In the genomic region with DNA sequence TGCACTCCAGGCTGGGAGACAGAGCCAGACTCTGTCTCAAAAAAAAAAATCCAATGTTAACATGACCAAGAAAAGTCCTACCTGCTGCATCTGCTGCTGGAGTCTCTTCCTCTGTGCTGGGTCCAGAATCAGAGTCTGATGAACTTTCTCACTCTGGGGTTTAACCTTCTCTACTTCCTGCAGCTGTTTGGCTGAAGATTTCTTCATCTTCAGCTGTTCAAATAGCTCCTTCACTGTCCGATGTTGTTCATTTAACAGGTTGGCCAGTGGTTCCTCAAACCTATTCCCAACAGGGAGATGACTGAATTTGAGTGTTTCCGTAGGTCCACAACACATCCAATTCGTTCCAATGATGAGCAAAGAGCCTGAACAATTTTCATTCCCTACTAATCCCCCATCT, we compare ENCODE assay signal across 15 cellular contexts.
"Had no signal": no experiment of that assay in that cellular context is flagged by ENCODE, and none has a peak within 500 bp of the region (broad histone marks: within the 10 kb centered on the region; RNA-seq: fewer than 3 reads in every experiment).

No MANE protein-coding gene starts in this region.

- H3K9me3 Mint-ChIP-seq: activated naive CD8-positive, alpha-beta T cell treated with anti-CD3 and anti-CD28 coated beads for 36 hours; mesothelial cell of epicardium; natural killer cell treated with Interleukin-12 subunit alpha and Interleukin-12 subunit beta and Interleukin-15 and Interleukin-18, amount 100 ng/mL, for 72 hours had no signal

- DNase-seq: activated CD4-positive, alpha-beta T cell treated with anti-CD3 and anti-CD28 coated beads, Interleukin-2, amount 50 U/mL, for 1 hour; activated naive CD8-positive, alpha-beta T cell treated with anti-CD3 and anti-CD28 coated beads for 36 hours; central memory CD4-positive, alpha-beta T cell; dermis blood vessel endothelial cell; effector CD8-positive, alpha-beta T cell; foreskin keratinocyte; lower lobe of right lung; ovary; psoas muscle; stimulated activated CD4-positive, alpha-beta T cell treated with anti-CD3 and anti-CD28 coated beads, Interleukin-12 subunit alpha, Interleukin-12 subunit beta, amount 100 ng/mL, for 4 hours; stimulated activated CD4-positive, alpha-beta T cell treated with anti-CD3 and anti-CD28 coated beads, Interleukin-4, amount 100 ng/mL, for 4 hours; stomach had no signal

- H3K27ac Mint-ChIP-seq: mesothelial cell of epicardium had no signal

- H3K4me1 Mint-ChIP-seq: mesothelial cell of epicardium had no signal

- H3K4me3 Mint-ChIP-seq: activated naive CD8-positive, alpha-beta T cell treated with anti-CD3 and anti-CD28 coated beads for 36 hours; mesothelial cell of epicardium; natural killer cell treated with Interleukin-12 subunit alpha and Interleukin-12 subunit beta and Interleukin-15 and Interleukin-18, amount 100 ng/mL, for 72 hours had no signal

- H3K27me3 Mint-ChIP-seq: activated naive CD8-positive, alpha-beta T cell treated with anti-CD3 and anti-CD28 coated beads for 36 hours; natural killer cell treated with Interleukin-12 subunit alpha and Interleukin-12 subunit beta and Interleukin-15 and Interleukin-18, amount 100 ng/mL, for 72 hours had no signal

- ATAC-seq: activated CD4-positive, CD25-positive, alpha-beta regulatory T cell treated with anti-CD3 and anti-CD28 coated beads, Interleukin-2, amount 50 U/mL, for 24 hours; foreskin keratinocyte; lower lobe of right lung; natural killer cell treated with Interleukin-12 subunit alpha and Interleukin-12 subunit beta and Interleukin-15 and Interleukin-18, amount 100 ng/mL, for 72 hours had no signal
